In the genomic region with DNA sequence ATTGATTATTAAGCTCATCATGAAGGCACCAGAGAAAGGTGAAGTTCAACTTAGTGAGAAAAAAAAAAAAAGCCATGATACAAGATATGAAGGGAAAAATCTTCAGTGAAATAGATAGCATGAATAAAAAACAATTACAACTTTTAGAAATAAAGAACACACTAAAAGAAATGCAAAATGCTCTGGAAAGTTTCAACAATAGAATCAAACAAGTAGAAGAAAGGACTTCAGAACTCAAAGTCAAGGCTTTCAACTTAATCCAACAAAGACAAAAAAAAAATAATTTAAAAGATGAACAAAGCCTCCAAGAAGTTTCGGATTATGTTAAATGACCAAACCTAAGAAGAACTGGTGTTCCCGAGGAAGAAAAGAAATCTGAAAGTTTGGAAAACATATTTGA, we compare ENCODE assay signal across 29 cellular contexts.
"Had no signal": no experiment of that assay in that cellular context is flagged by ENCODE, and none has a peak within 500 bp of the region (broad histone marks: within the 10 kb centered on the region; RNA-seq: fewer than 3 reads in every experiment).

No MANE protein-coding gene starts in this region.

- H3K36me3 Mint-ChIP-seq: activated CD4-positive, alpha-beta memory T cell treated with anti-CD3 and anti-CD28 coated beads for 36 hours; activated CD8-positive, alpha-beta memory T cell treated with anti-CD3 and anti-CD28 coated beads, Interleukin-2, amount 10 ng/mL, durations not matched to agents 7 days and 5 days; activated naive CD8-positive, alpha-beta T cell treated with anti-CD3 and anti-CD28 coated beads, Interleukin-2, amount 10 ng/mL, durations not matched to agents 7 days and 5 days had no signal

- H3K4me1 ChIP-seq: ascending aorta, breast epithelium, foreskin keratinocyte, gastrocnemius medialis had no signal

- H3K27me3 Mint-ChIP-seq: activated CD4-positive, alpha-beta memory T cell treated with anti-CD3 and anti-CD28 coated beads for 36 hours; activated CD4-positive, alpha-beta T cell treated with anti-CD3 and anti-CD28 coated beads for 36 hours; activated CD4-positive, alpha-beta T cell treated with anti-CD3 and anti-CD28 coated beads, Interleukin-2, amount 10 ng/mL, durations not matched to agents 24 days and 14 days; activated CD8-positive, alpha-beta memory T cell treated with anti-CD3 and anti-CD28 coated beads, Interleukin-2, amount 10 ng/mL, durations not matched to agents 7 days and 5 days; activated naive CD8-positive, alpha-beta T cell treated with anti-CD3 and anti-CD28 coated beads, Interleukin-2, amount 10 ng/mL, durations not matched to agents 7 days and 5 days; brain had no signal

- H3K27ac ChIP-seq: ascending aorta, cardiac muscle cell, dorsolateral prefrontal cortex, foreskin keratinocyte, gastrocnemius medialis, heart left ventricle had no signal

- H3K27me3 ChIP-seq: ascending aorta, breast epithelium, cardiac muscle cell, dorsolateral prefrontal cortex, foreskin keratinocyte, gastrocnemius medialis, heart left ventricle had no signal

- H3K4me1 Mint-ChIP-seq: activated CD4-positive, alpha-beta T cell treated with anti-CD3 and anti-CD28 coated beads for 36 hours; activated CD4-positive, alpha-beta T cell treated with anti-CD3 and anti-CD28 coated beads, Interleukin-2, amount 10 ng/mL, durations not matched to agents 24 days and 14 days; activated CD8-positive, alpha-beta memory T cell treated with anti-CD3 and anti-CD28 coated beads, Interleukin-2, amount 10 ng/mL, durations not matched to agents 7 days and 5 days; activated naive CD8-positive, alpha-beta T cell treated with anti-CD3 and anti-CD28 coated beads, Interleukin-2, amount 10 ng/mL, durations not matched to agents 7 days and 5 days; brain had no signal

- ATAC-seq: activated CD4-positive, alpha-beta T cell treated with anti-CD3 and anti-CD28 coated beads for 36 hours; activated CD8-positive, alpha-beta memory T cell treated with anti-CD3 and anti-CD28 coated beads, Interleukin-2, amount 10 ng/mL, durations not matched to agents 7 days and 5 days; activated CD8-positive, alpha-beta T cell treated with anti-CD3 and anti-CD28 coated beads, Interleukin-2, amount 10 ng/mL, durations not matched to agents 7 days and 5 days; activated naive CD4-positive, alpha-beta T cell treated with anti-CD3 and anti-CD28 coated beads, Interleukin-2, amount 50 U/mL, for 72 hours; gastrocnemius medialis; heart left ventricle had no signal

- H3K4me3 Mint-ChIP-seq: activated CD4-positive, alpha-beta memory T cell treated with anti-CD3 and anti-CD28 coated beads for 36 hours; activated CD4-positive, alpha-beta T cell treated with anti-CD3 and anti-CD28 coated beads for 36 hours; activated CD4-positive, alpha-beta T cell treated with anti-CD3 and anti-CD28 coated beads, Interleukin-2, amount 10 ng/mL, durations not matched to agents 24 days and 14 days; activated CD8-positive, alpha-beta memory T cell treated with anti-CD3 and anti-CD28 coated beads, Interleukin-2, amount 10 ng/mL, durations not matched to agents 7 days and 5 days; activated CD8-positive, alpha-beta T cell treated with anti-CD3 and anti-CD28 coated beads, Interleukin-2, amount 10 ng/mL, durations not matched to agents 7 days and 5 days; activated naive CD4-positive, alpha-beta T cell treated with anti-CD3 and anti-CD28 coated beads for 36 hours; activated naive CD8-positive, alpha-beta T cell treated with anti-CD3 and anti-CD28 coated beads, Interleukin-2, amount 10 ng/mL, durations not matched to agents 7 days and 5 days; activated T-helper 1 cell treated with anti-CD3 and anti-CD28 coated beads, Interleukin-12 subunit alpha, Interleukin-12 subunit beta, Interleukin-2, Interleukin-4 antibody, amounts not matched to agents 30 ng/mL and 10 ng/mL and 1 ng/mL, durations not matched to agents 14 hours and 24 hours and 36 hours; brain; endodermal cell had no signal

- H3K4me3 ChIP-seq: ascending aorta, breast epithelium, cardiac muscle cell, dorsolateral prefrontal cortex, gastrocnemius medialis, heart left ventricle had no signal

- H3K9me3 ChIP-seq: gastrocnemius medialis had no signal

- DNase-seq: activated CD4-positive, alpha-beta memory T cell treated with anti-CD3 and anti-CD28 coated beads for 36 hours; activated CD4-positive, alpha-beta T cell treated with anti-CD3 and anti-CD28 coated beads for 36 hours; activated CD4-positive, alpha-beta T cell treated with anti-CD3 and anti-CD28 coated beads, Interleukin-2, amount 10 ng/mL, durations not matched to agents 24 days and 14 days; activated CD4-positive, CD25-positive, alpha-beta regulatory T cell; activated CD4-positive, CD25-positive, alpha-beta regulatory T cell treated with anti-CD3 and anti-CD28 coated beads, Interleukin-2, amount 50 U/mL, for 72 hours; activated CD8-positive, alpha-beta memory T cell treated with anti-CD3 and anti-CD28 coated beads, Interleukin-2, amount 10 ng/mL, durations not matched to agents 7 days and 5 days; activated CD8-positive, alpha-beta memory T cell treated with anti-CD3 and anti-CD28 coated beads, Interleukin-2, amount 50 U/mL, for 4 hours; activated CD8-positive, alpha-beta T cell treated with anti-CD3 and anti-CD28 coated beads, Interleukin-2, amount 10 ng/mL, durations not matched to agents 7 days and 5 days; activated effector memory CD4-positive, alpha-beta T cell treated with anti-CD3 and anti-CD28 coated beads, Interleukin-2, amount 50 U/mL, for 16 hours; activated naive CD4-positive, alpha-beta T cell treated with anti-CD3 and anti-CD28 coated beads for 36 hours; activated naive CD8-positive, alpha-beta T cell treated with anti-CD3 and anti-CD28 coated beads, Interleukin-2, amount 10 ng/mL, durations not matched to agents 7 days and 5 days; activated T-cell treated with anti-CD3 and anti-CD28 coated beads, Interleukin-2, amount 50 U/mL, for 1 hour; activated T-cell treated with anti-CD3 and anti-CD28 coated beads, Interleukin-2, amount 50 U/mL, for 48 hours; central memory CD4-positive, alpha-beta T cell; dorsolateral prefrontal cortex; effector memory CD4-positive, alpha-beta T cell; endodermal cell; foreskin keratinocyte; gastrocnemius medialis; glutamatergic neuron; heart left ventricle; T-helper 2 cell had no signal

- H3K27ac Mint-ChIP-seq: activated CD4-positive, alpha-beta memory T cell treated with anti-CD3 and anti-CD28 coated beads for 36 hours; activated CD4-positive, alpha-beta T cell treated with anti-CD3 and anti-CD28 coated beads for 36 hours; activated CD4-positive, alpha-beta T cell treated with anti-CD3 and anti-CD28 coated beads, Interleukin-2, amount 10 ng/mL, durations not matched to agents 24 days and 14 days; activated CD8-positive, alpha-beta memory T cell treated with anti-CD3 and anti-CD28 coated beads, Interleukin-2, amount 10 ng/mL, durations not matched to agents 7 days and 5 days; activated CD8-positive, alpha-beta T cell treated with anti-CD3 and anti-CD28 coated beads, Interleukin-2, amount 10 ng/mL, durations not matched to agents 7 days and 5 days; activated naive CD4-positive, alpha-beta T cell treated with anti-CD3 and anti-CD28 coated beads for 36 hours; activated naive CD4-positive, alpha-beta T cell treated with anti-CD3 and anti-CD28 coated beads, Interleukin-2, amount 50 U/mL, for 72 hours; activated naive CD8-positive, alpha-beta T cell treated with anti-CD3 and anti-CD28 coated beads, Interleukin-2, amount 10 ng/mL, durations not matched to agents 7 days and 5 days; activated T-helper 1 cell treated with anti-CD3 and anti-CD28 coated beads, Interleukin-12 subunit alpha, Interleukin-12 subunit beta, Interleukin-2, Interleukin-4 antibody, amounts not matched to agents 30 ng/mL and 10 ng/mL and 1 ng/mL, durations not matched to agents 14 hours and 24 hours and 36 hours; activated T-helper 2 cell treated with anti-CD3 and anti-CD28 coated beads, Interferon-gamma antibody, Interleukin-2, Interleukin-4, amounts not matched to agents 10 μg/mL and 5 μg/mL and 100 μg/mL, durations not matched to agents 14 hours and 24 hours and 36 hours; brain had no signal

- H3K36me3 ChIP-seq: ascending aorta, breast epithelium, cardiac muscle cell, gastrocnemius medialis, heart left ventricle had no signal
